In genomic region chr9:36190388-36191289, GRCh38 we compare ENCODE assay signal across 1 cellular context.
TF ChIP-seq lines count a peak whose summit lies in the region.

TSS of gene CLTA (plus strand) at chr9:36190921. CDS start at chr9:36191057, 136 bp downstream.

TF ChIP-seq in GM12878, 131 proteins besides CTCF, POLR2A, EP300 and RAD21 (continued from another document and continues in another):
- TF ChIP-seq ATF7 (IDR thresholded peaks at IDR 0.05; ENCODE audit: low read depth) (0 out of 2 replicates have a peak, but pooled peaks have one; percentile 15), GATAD2B (conservative IDR thresholded peaks at IDR 0.05; ENCODE audit: low read depth) (peak; percentile 55), STAT1 (conservative IDR thresholded peaks at IDR 0.05) (no peak), PKNOX1 (IDR thresholded peaks at IDR 0.05) (no peak; the same call in none of the 2 replicates), SP1 (IDR thresholded peaks at IDR 0.05; ENCODE audit: low read depth, low read length) (peak; percentile 82), ZBTB33 (IDR thresholded peaks at IDR 0.05) (no peak), WRNIP1 (IDR thresholded peaks at IDR 0.05; ENCODE audit: borderline replicate concordance, low read depth, low read length) (peak; percentile 90; the same call in 1 of the 2 replicates), NBN (IDR thresholded peaks at IDR 0.05) (peak; percentile 89), HDAC6 (IDR thresholded peaks at IDR 0.05; ENCODE audit: unreplicated experiment) (peak; percentile 85), POLR2AphosphoS5 (IDR thresholded peaks at IDR 0.05; ENCODE audit: low read length) (peak; percentile 99), IRF4 (IDR thresholded peaks at IDR 0.05; ENCODE audit: low read depth, low read length) (no peak), EGR1 (IDR thresholded peaks at IDR 0.05; ENCODE audit: borderline replicate concordance in 1 of 2, low read depth in 2 of 2, low read length in 2 of 2) (no peak), YY1 (IDR thresholded peaks at IDR 0.05; ENCODE audit: low read depth, low read length) (peak; percentile 76), CREB1 (IDR thresholded peaks at IDR 0.05; ENCODE audit: low read depth) (peak; percentile 60), BACH1 (IDR thresholded peaks at IDR 0.05; ENCODE audit: borderline replicate concordance) (no peak; the same call in none of the 2 replicates), ETV6 (conservative IDR thresholded peaks at IDR 0.05 in 1 of 2, IDR thresholded peaks at IDR 0.05 in 1 of 2; ENCODE audit: borderline replicate concordance in 1 of 2, low read depth in 1 of 2) (no peak), REST (IDR thresholded peaks at IDR 0.05; ENCODE audit: low read depth, low read length) (no peak), CHD1 (IDR thresholded peaks at IDR 0.05; ENCODE audit: low read depth, low read length) (no peak), HDGF (IDR thresholded peaks at IDR 0.05) (peak; percentile 99), RAD51 (IDR thresholded peaks at IDR 0.05) (peak; percentile 83), TARDBP (IDR thresholded peaks at IDR 0.05; ENCODE audit: borderline replicate concordance) (0 out of 2 replicates have a peak, but pooled peaks have one; percentile 11), NR2C1 (IDR thresholded peaks at IDR 0.05) (no peak), NFIC (IDR thresholded peaks at IDR 0.05; ENCODE audit: low read depth, low read length) (no peak), MTA2 (IDR thresholded peaks at IDR 0.05; ENCODE audit: low read depth) (no peak), TBL1XR1 (IDR thresholded peaks at IDR 0.05; ENCODE audit: low read depth, low read length) (0 out of 2 replicates have a peak, but pooled peaks have one; percentile 25), SMAD5 (IDR thresholded peaks at IDR 0.05; ENCODE audit: low read depth) (peak; percentile 93; the same call in 1 of the 2 replicates), SRF (IDR thresholded peaks at IDR 0.05; ENCODE audit: low read depth in 2 of 2, low read length in 2 of 2) (peak; percentile 90 to 93), PML (IDR thresholded peaks at IDR 0.05; ENCODE audit: low read length) (peak; percentile 97), IKZF1 (conservative IDR thresholded peaks at IDR 0.05) (peak; percentile 76), JUNB (IDR thresholded peaks at IDR 0.05) (no peak), CEBPZ (IDR thresholded peaks at IDR 0.05; ENCODE audit: low read depth, low read length) (no peak), LARP7 (IDR thresholded peaks at IDR 0.05) (peak; percentile 71), ELK1 (IDR thresholded peaks at IDR 0.05; ENCODE audit: low read depth, low read length) (peak; percentile 87), IKZF2 (IDR thresholded peaks at IDR 0.05) (peak; percentile 40 to 56; a peak in 2 of 4 replicates)
- TF ChIP-seq, protein P1, sequence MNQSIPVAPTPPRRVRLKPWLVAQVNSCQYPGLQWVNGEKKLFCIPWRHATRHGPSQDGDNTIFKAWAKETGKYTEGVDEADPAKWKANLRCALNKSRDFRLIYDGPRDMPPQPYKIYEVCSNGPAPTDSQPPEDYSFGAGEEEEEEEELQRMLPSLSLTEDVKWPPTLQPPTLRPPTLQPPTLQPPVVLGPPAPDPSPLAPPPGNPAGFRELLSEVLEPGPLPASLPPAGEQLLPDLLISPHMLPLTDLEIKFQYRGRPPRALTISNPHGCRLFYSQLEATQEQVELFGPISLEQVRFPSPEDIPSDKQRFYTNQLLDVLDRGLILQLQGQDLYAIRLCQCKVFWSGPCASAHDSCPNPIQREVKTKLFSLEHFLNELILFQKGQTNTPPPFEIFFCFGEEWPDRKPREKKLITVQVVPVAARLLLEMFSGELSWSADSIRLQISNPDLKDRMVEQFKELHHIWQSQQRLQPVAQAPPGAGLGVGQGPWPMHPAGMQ (IDR thresholded peaks at IDR 0.05; ENCODE audit: borderline replicate concordance), result no peak
- TF ChIP-seq, protein P2, sequence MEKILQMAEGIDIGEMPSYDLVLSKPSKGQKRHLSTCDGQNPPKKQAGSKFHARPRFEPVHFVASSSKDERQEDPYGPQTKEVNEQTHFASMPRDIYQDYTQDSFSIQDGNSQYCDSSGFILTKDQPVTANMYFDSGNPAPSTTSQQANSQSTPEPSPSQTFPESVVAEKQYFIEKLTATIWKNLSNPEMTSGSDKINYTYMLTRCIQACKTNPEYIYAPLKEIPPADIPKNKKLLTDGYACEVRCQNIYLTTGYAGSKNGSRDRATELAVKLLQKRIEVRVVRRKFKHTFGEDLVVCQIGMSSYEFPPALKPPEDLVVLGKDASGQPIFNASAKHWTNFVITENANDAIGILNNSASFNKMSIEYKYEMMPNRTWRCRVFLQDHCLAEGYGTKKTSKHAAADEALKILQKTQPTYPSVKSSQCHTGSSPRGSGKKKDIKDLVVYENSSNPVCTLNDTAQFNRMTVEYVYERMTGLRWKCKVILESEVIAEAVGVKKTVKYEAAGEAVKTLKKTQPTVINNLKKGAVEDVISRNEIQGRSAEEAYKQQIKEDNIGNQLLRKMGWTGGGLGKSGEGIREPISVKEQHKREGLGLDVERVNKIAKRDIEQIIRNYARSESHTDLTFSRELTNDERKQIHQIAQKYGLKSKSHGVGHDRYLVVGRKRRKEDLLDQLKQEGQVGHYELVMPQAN (conservative IDR thresholded peaks at IDR 0.05), result peak; percentile 91
- TF ChIP-seq, protein P3, sequence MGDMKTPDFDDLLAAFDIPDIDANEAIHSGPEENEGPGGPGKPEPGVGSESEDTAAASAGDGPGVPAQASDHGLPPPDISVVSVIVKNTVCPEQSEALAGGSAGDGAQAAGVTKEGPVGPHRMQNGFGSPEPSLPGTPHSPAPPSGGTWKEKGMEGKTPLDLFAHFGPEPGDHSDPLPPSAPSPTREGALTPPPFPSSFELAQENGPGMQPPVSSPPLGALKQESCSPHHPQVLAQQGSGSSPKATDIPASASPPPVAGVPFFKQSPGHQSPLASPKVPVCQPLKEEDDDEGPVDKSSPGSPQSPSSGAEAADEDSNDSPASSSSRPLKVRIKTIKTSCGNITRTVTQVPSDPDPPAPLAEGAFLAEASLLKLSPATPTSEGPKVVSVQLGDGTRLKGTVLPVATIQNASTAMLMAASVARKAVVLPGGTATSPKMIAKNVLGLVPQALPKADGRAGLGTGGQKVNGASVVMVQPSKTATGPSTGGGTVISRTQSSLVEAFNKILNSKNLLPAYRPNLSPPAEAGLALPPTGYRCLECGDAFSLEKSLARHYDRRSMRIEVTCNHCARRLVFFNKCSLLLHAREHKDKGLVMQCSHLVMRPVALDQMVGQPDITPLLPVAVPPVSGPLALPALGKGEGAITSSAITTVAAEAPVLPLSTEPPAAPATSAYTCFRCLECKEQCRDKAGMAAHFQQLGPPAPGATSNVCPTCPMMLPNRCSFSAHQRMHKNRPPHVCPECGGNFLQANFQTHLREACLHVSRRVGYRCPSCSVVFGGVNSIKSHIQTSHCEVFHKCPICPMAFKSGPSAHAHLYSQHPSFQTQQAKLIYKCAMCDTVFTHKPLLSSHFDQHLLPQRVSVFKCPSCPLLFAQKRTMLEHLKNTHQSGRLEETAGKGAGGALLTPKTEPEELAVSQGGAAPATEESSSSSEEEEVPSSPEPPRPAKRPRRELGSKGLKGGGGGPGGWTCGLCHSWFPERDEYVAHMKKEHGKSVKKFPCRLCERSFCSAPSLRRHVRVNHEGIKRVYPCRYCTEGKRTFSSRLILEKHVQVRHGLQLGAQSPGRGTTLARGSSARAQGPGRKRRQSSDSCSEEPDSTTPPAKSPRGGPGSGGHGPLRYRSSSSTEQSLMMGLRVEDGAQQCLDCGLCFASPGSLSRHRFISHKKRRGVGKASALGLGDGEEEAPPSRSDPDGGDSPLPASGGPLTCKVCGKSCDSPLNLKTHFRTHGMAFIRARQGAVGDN (IDR thresholded peaks at IDR 0.05), result peak; percentile 39
- TF ChIP-seq, protein P4, sequence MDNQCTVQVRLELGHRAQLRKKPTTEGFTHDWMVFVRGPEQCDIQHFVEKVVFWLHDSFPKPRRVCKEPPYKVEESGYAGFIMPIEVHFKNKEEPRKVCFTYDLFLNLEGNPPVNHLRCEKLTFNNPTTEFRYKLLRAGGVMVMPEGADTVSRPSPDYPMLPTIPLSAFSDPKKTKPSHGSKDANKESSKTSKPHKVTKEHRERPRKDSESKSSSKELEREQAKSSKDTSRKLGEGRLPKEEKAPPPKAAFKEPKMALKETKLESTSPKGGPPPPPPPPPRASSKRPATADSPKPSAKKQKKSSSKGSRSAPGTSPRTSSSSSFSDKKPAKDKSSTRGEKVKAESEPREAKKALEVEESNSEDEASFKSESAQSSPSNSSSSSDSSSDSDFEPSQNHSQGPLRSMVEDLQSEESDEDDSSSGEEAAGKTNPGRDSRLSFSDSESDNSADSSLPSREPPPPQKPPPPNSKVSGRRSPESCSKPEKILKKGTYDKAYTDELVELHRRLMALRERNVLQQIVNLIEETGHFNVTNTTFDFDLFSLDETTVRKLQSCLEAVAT (IDR thresholded peaks at IDR 0.05), result peak; percentile 61; the same call in 1 of the 2 replicates
